8 cellular contexts compared by ENCODE assay signal in the genomic region with DNA sequence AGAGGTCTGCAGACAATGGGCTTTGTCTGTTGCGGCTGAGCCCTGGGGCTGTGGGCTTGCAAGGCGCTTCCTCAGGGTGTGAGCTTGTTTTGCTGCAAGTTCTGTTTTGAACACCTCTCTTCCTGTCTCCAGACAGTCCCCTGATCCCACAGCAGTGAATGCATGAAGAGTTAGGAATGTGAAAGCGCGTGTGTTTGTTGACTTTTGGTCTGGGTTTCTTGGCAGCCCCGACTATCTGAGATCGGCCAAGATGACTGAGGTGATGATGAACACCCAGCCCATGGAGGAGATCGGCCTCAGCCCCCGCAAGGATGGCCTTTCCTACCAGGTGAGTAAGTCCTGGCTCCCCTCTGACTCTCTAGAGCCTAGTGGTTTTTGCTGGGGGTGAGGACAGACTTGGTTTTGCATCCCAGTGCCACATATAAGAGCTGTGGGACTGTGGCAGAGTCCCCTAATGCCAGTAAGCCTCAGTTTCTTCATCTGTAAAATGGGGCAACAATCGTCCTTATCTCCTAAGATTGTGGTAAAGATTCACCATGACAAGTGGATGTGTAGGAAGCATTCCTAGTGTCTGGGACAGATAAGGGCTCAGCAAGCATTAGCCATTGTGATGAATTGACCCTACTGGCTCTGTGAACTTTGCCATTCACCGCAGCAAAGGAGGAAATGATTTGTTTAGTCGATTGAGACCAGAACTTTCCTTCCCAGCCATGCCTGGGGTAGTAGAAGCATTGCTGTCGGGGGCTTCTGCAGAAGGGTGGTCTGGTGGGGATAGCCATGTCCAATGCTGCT. TPM values are rescaled to one million over a fixed set of nuclear protein-coding genes. Genes with fewer than 3 reads are reported as not detected.
DNase-seq lines count a peak whose midpoint lies in the region; ATAC-seq and TF ChIP-seq lines count a peak whose summit lies in the region.

No MANE protein-coding gene starts in this region.

- POLR2A ChIA-PET in activated CD8-positive, alpha-beta T cell treated with anti-CD3 and anti-CD28 coated beads, Interleukin-2, amount 10 ng/mL, durations not matched to agents 7 days and 5 days (lab: Charles Lee) = interaction anchor here (0.6 to 4.1 kb wide), 9 partner anchors 8 to 213 kb away, joined by 3 to 24 read pairs (median 6); partner anchors contain the start of genes LCLAT1 and YPEL5

- H3K27me3 Mint-ChIP-seq in activated CD8-positive, alpha-beta T cell treated with anti-CD3 and anti-CD28 coated beads, Interleukin-2, amount 10 ng/mL, durations not matched to agents 7 days and 5 days (ENCODE audit: low read depth) = peaks cover 5% of the 10 kb centered on the region

- H3K36me3 ChIP-seq in skeletal muscle satellite cell (ENCODE audit: insufficient read depth, low read length) = peaks cover 10% of the 10 kb centered on the region

- in situ Hi-C loops in GM13976 (cut with MboI; ENCODE audit: low sequenced_read_pairs, unreplicated experiment) = no loop called here

- TF ChIP-seq CTCF in fibroblast of the aortic adventitia (IDR thresholded peaks at IDR 0.05; ENCODE audit: insufficient read depth, low read length) (no peak), GM13976 (IDR thresholded peaks at IDR 0.05; ENCODE audit: borderline replicate concordance, control extremely low read depth, extremely low read depth, insufficient read depth, missing control alignments) (no peak)

- H3K27ac Mint-ChIP-seq in activated CD8-positive, alpha-beta T cell treated with anti-CD3 and anti-CD28 coated beads, Interleukin-2, amount 10 ng/mL, durations not matched to agents 7 days and 5 days = peak overlapping the region; percentile 82

- H3K27me3 ChIP-seq in skeletal muscle satellite cell (ENCODE audit: control insufficient read depth, insufficient read depth, low read length) = no peaks in the 10 kb centered on the region

- peaks cover 37% of the 10 kb centered on the region for H3K4me1 ChIP-seq in skeletal muscle satellite cell (ENCODE audit: control insufficient read depth, insufficient read depth, low read length)

- DNase-seq in DMS53 (lab: John Stamatoyannopoulos, UW) (peak; percentile 3), DMS53 treated with DMSO at 0.1 percent for 48 hours (lab: John Stamatoyannopoulos, UW; ENCODE audit: unreplicated experiment) (no peak), fibroblast of the aortic adventitia (ENCODE audit: low read depth) (peak; percentile 89), GM13976 (ENCODE audit: low spot score) (no peak), NCI-H1105 treated with DMSO at 0.1 percent for 48 hours (lab: John Stamatoyannopoulos, UW) (no peak)
- DNase-seq in activated CD8-positive, alpha-beta T cell treated with anti-CD3 and anti-CD28 coated beads, Interleukin-2, amount 10 ng/mL, durations not matched to agents 7 days and 5 days = peak; percentile 64

- H3K36me3 Mint-ChIP-seq in activated CD8-positive, alpha-beta T cell treated with anti-CD3 and anti-CD28 coated beads, Interleukin-2, amount 10 ng/mL, durations not matched to agents 7 days and 5 days (ENCODE audit: low read depth) = peaks cover 56% of the 10 kb centered on the region

- peak overlapping the region; percentile 73 for H3K4me3 Mint-ChIP-seq in activated CD8-positive, alpha-beta T cell treated with anti-CD3 and anti-CD28 coated beads, Interleukin-2, amount 10 ng/mL, durations not matched to agents 7 days and 5 days

- H3K9me3 Mint-ChIP-seq in activated CD8-positive, alpha-beta T cell treated with anti-CD3 and anti-CD28 coated beads, Interleukin-2, amount 10 ng/mL, durations not matched to agents 7 days and 5 days (ENCODE audit: insufficient read depth) = peaks cover 5% of the 10 kb centered on the region

- CTCF ChIA-PET in activated CD8-positive, alpha-beta T cell treated with anti-CD3 and anti-CD28 coated beads, Interleukin-2, amount 10 ng/mL, durations not matched to agents 7 days and 5 days (lab: Charles Lee) = interaction anchor here (0.7 to 18.8 kb wide), 11 partner anchors 7 to 478 kb away, joined by 3 to 268 read pairs (median 15); partner anchors contain the start of genes LBH and LCLAT1

- H3K4me1 Mint-ChIP-seq in activated CD8-positive, alpha-beta T cell treated with anti-CD3 and anti-CD28 coated beads, Interleukin-2, amount 10 ng/mL, durations not matched to agents 7 days and 5 days (ENCODE audit: low read depth) = peaks cover 75% of the 10 kb centered on the region

- H3K4me2 ChIP-seq in skeletal muscle satellite cell (ENCODE audit: low read length) = peak overlapping the region; percentile 82

- ATAC-seq in activated CD8-positive, alpha-beta T cell treated with anti-CD3 and anti-CD28 coated beads, Interleukin-2, amount 10 ng/mL, durations not matched to agents 7 days and 5 days = no peak
- ATAC-seq in HG02970 (IDR thresholded peaks at IDR 0.05; ENCODE audit: low FRiP score, unreplicated experiment) = no peak

- H3K4me3 ChIP-seq in fibroblast of the aortic adventitia (ENCODE audit: low read depth, low read length) = peak overlapping the region; percentile 83
- peak overlapping the region; percentile 89 for H3K4me3 ChIP-seq in skeletal muscle satellite cell (ENCODE audit: low read length)

- H3K9ac ChIP-seq in skeletal muscle satellite cell (ENCODE audit: low read depth, low read length) = peak overlapping the region; percentile 74

- H3K9me3 ChIP-seq in skeletal muscle satellite cell (replicated peaks; ENCODE audit: low read length) = no peaks in the 10 kb centered on the region

RNA-seq across cellular contexts. Expression of gene LBH, which starts 3.0 kb away (rescaled TPM):
- total RNA-seq in activated CD8-positive, alpha-beta T cell treated with anti-CD3 and anti-CD28 coated beads, Interleukin-2, amount 10 ng/mL, durations not matched to agents 7 days and 5 days = 100 to 1,000 TPM in 1 of 2 experiments, 10 to 100 TPM in 1; 97.0 to 100 TPM
- total RNA-seq in fibroblast of the aortic adventitia (ENCODE audit: low replicate concordance) = 21.1 and 61.2 TPM in 2 replicates
- total RNA-seq in skeletal muscle satellite cell (2012; rRNA removed) = 1.0 and 9.4 TPM in 2 replicates

Comparison
In these comparisons a context has a peak if more than half of its experiments do, and no peak if none do; other contexts are left out.
1. DNase-seq: peak in DMS53 (single experiment), activated CD8-positive, alpha-beta T cell treated with anti-CD3 and anti-CD28 coated beads, Interleukin-2, amount 10 ng/mL, durations not matched to agents 7 days and 5 days (single experiment) and fibroblast of the aortic adventitia (single experiment); none in DMS53 treated with DMSO at 0.1 percent for 48 hours (single experiment), GM13976 (single experiment) and NCI-H1105 treated with DMSO at 0.1 percent for 48 hours (single experiment).